9 cellular contexts compared by ENCODE assay signal in genomic region chr1:11893907-11894251, GRCh38. TPM values are rescaled to one million over a fixed set of nuclear protein-coding genes. Genes with fewer than 3 reads are reported as not detected.
DNase-seq lines count a peak whose midpoint lies in the region; ATAC-seq and TF ChIP-seq lines count a peak whose summit lies in the region.
"Had no signal": no experiment of that assay in that cellular context is flagged by ENCODE, and none has a peak within 500 bp of the region (broad histone marks: within the 10 kb centered on the region; RNA-seq: fewer than 3 reads in every experiment).

No MANE protein-coding gene starts in this region.

- ATAC-seq in activated CD8-positive, alpha-beta memory T cell treated with anti-CD3 and anti-CD28 coated beads, Interleukin-2, amount 10 ng/mL, durations not matched to agents 7 days and 5 days: peak; percentile 88

- no peak for TF ChIP-seq EP300 in stomach (IDR thresholded peaks at IDR 0.05)

- no peaks in the 10 kb centered on the region for H3K36me3 ChIP-seq in H7 (replicated peaks; ENCODE audit: control insufficient read depth, insufficient read depth, low read length)
- H3K36me3 ChIP-seq in stomach: no peaks in the 10 kb centered on the region

- no peak overlapping the region for H3K4me3 Mint-ChIP-seq in activated CD8-positive, alpha-beta memory T cell treated with anti-CD3 and anti-CD28 coated beads, Interleukin-2, amount 10 ng/mL, durations not matched to agents 7 days and 5 days
- no peak overlapping the region for H3K4me3 Mint-ChIP-seq in nephron

- no peaks in the 10 kb centered on the region for H3K36me3 Mint-ChIP-seq in activated CD8-positive, alpha-beta memory T cell treated with anti-CD3 and anti-CD28 coated beads, Interleukin-2, amount 10 ng/mL, durations not matched to agents 7 days and 5 days
- no peaks in the 10 kb centered on the region for H3K36me3 Mint-ChIP-seq in nephron (ENCODE audit: low read depth)

- H3K27ac ChIP-seq in stomach: no peak overlapping the region

- H3K27me3 ChIP-seq in H7 (ENCODE audit: control insufficient read depth, insufficient read depth, low read length) (peaks cover 1% of the 10 kb centered on the region; the same call in 1 of the 2 replicates), stomach (peaks cover 0 to 68% (median 10%) of the 10 kb centered on the region in 3 donors)

- H3K4me3 ChIP-seq in H7 (ENCODE audit: insufficient read depth, low read depth, low read length) (no peak overlapping the region), epithelial cell of proximal tubule (ENCODE audit: low read depth, low read length) (no peak overlapping the region), stomach (no peak overlapping the region)

- no peaks in the 10 kb centered on the region for H3K9me3 Mint-ChIP-seq in activated CD8-positive, alpha-beta memory T cell treated with anti-CD3 and anti-CD28 coated beads, Interleukin-2, amount 10 ng/mL, durations not matched to agents 7 days and 5 days (ENCODE audit: low read depth)
- H3K9me3 Mint-ChIP-seq in nephron: no peaks in the 10 kb centered on the region

- TF ChIP-seq CTCF in epithelial cell of proximal tubule (conservative IDR thresholded peaks at IDR 0.05; ENCODE audit: low read depth, low read length): peak; percentile 96
- peak; percentile 76 to 77 (median 77) for TF ChIP-seq CTCF in nephron (IDR thresholded peaks at IDR 0.05; ENCODE audit: unreplicated experiment in 3 of 3)
- TF ChIP-seq CTCF in stomach (IDR thresholded peaks at IDR 0.05): peak in 5 of 7 experiments; percentile 80 to 88 (median 85)

- peaks cover 0 to 9% (median 0%) of the 10 kb centered on the region in 4 donors for H3K4me1 ChIP-seq in stomach

- DNase-seq in Ammon's horn (ENCODE audit: low spot score) (peak; percentile 65), H7 (peak; percentile 92), NCI-H526 (lab: John Stamatoyannopoulos, UW) (peak; percentile 7 to 64), epithelial cell of proximal tubule (ENCODE audit: low read depth) (no peak), stomach (peak; percentile 72), NCI-H187 treated with DMSO at 0.1 percent for 48 hours (lab: John Stamatoyannopoulos, UW) (no peak)
- DNase-seq in activated CD8-positive, alpha-beta memory T cell treated with anti-CD3 and anti-CD28 coated beads, Interleukin-2, amount 10 ng/mL, durations not matched to agents 7 days and 5 days: peak; percentile 78

- TF ChIP-seq POLR2A in stomach (IDR thresholded peaks at IDR 0.05): no peak

- H3K4me1 Mint-ChIP-seq in activated CD8-positive, alpha-beta memory T cell treated with anti-CD3 and anti-CD28 coated beads, Interleukin-2, amount 10 ng/mL, durations not matched to agents 7 days and 5 days: no peaks in the 10 kb centered on the region
- H3K4me1 Mint-ChIP-seq in nephron: no peaks in the 10 kb centered on the region

- peaks cover 37% of the 10 kb centered on the region for H3K27me3 Mint-ChIP-seq in activated CD8-positive, alpha-beta memory T cell treated with anti-CD3 and anti-CD28 coated beads, Interleukin-2, amount 10 ng/mL, durations not matched to agents 7 days and 5 days
- H3K27me3 Mint-ChIP-seq in nephron (ENCODE audit: low read depth): peaks cover 53% of the 10 kb centered on the region

- intact Hi-C loops in stomach (cut with DNase I; ENCODE audit: low total_unique reads): loop anchor here (5.0 kb wide), 1 partner anchor 57 kb away; no protein-coding TSS in a partner anchor

- CTCF ChIA-PET in activated CD8-positive, alpha-beta memory T cell treated with anti-CD3 and anti-CD28 coated beads, Interleukin-2, amount 10 ng/mL, durations not matched to agents 7 days and 5 days (lab: Charles Lee): interaction anchor here (0.6 to 2.5 kb wide), 6 partner anchors 20 to 845 kb away, joined by 3 to 21 read pairs (median 4); no protein-coding TSS in a partner anchor

- 0 to 3% (median 1%) methylated on average over 5 of the region's 5 CpGs for WGBS in stomach, 5 donors

- H3K9me3 ChIP-seq in stomach: no peaks in the 10 kb centered on the region

- no peak overlapping the region for H3K27ac Mint-ChIP-seq in activated CD8-positive, alpha-beta memory T cell treated with anti-CD3 and anti-CD28 coated beads, Interleukin-2, amount 10 ng/mL, durations not matched to agents 7 days and 5 days
- no peak overlapping the region for H3K27ac Mint-ChIP-seq in nephron

RNA-seq across cellular contexts. Expression of gene KIAA2013, which starts 32.3 kb away (rescaled TPM):
- total RNA-seq in H7 (2014; rRNA removed; shearing (Covaris generic)): 105 and 113 TPM in 2 replicates
- total RNA-seq in activated CD8-positive, alpha-beta memory T cell treated with anti-CD3 and anti-CD28 coated beads, Interleukin-2, amount 10 ng/mL, durations not matched to agents 7 days and 5 days: 10 to 100 TPM; 44.2 to 44.6 TPM
- total RNA-seq in epithelial cell of proximal tubule: 82.2 and 100 TPM in 2 replicates
- 100 to 1,000 TPM in 2 of 5 donors, 10 to 100 TPM in 3; 21.0 to 525 (median 70.0) TPM for total RNA-seq in stomach
- polyA plus RNA-seq in stomach: 10 to 100 TPM; 14.4 to 28.9 (median 15.5) TPM

RNA-seq across cellular contexts. Expression of gene NPPB, which starts 35.1 kb away (rescaled TPM):
- 1.5 and 20.3 TPM in 2 replicates for total RNA-seq in H7 (2014; rRNA removed; shearing (Covaris generic))
- total RNA-seq in activated CD8-positive, alpha-beta memory T cell treated with anti-CD3 and anti-CD28 coated beads, Interleukin-2, amount 10 ng/mL, durations not matched to agents 7 days and 5 days: not detected
- total RNA-seq in epithelial cell of proximal tubule: 1.2 and 3.5 TPM in 2 replicates
- total RNA-seq in stomach: 1 to 10 TPM in 1 of 5 donors, not detected in 4; 1.6 TPM
- polyA plus RNA-seq in stomach: 10 to 100 TPM in 1 of 3 donors, 1 to 10 TPM in 2; 1.0 to 12.8 (median 3.9) TPM
- total RNA-seq: pulmonary artery endothelial cell had no signal

RNA-seq across cellular contexts. Expression of gene PLOD1, which starts 40.6 kb away (rescaled TPM):
- 90.7 and 103 TPM in 2 replicates for total RNA-seq in H7 (2014; rRNA removed; shearing (Covaris generic))
- total RNA-seq in activated CD8-positive, alpha-beta memory T cell treated with anti-CD3 and anti-CD28 coated beads, Interleukin-2, amount 10 ng/mL, durations not matched to agents 7 days and 5 days: 10 to 100 TPM; 17.6 to 20.8 TPM
- total RNA-seq in epithelial cell of proximal tubule (108 and 147 TPM in 2 replicates), stomach (10 to 100 TPM in 4 of 5 donors, 1 to 10 TPM in 1; 8.2 to 56.2 (median 39.4) TPM)
- polyA plus RNA-seq in stomach: 10 to 100 TPM in 2 of 3 donors, 1 to 10 TPM in 1; 9.8 to 39.5 (median 31.1) TPM

RNA-seq across cellular contexts. Expression of gene NPPA, which starts 46.3 kb away (rescaled TPM):
- total RNA-seq in H7 (2014; rRNA removed; shearing (Covaris generic)): 0.85 TPM in 1 of 2 replicates, not detected in the other
- not detected for total RNA-seq in activated CD8-positive, alpha-beta memory T cell treated with anti-CD3 and anti-CD28 coated beads, Interleukin-2, amount 10 ng/mL, durations not matched to agents 7 days and 5 days
- total RNA-seq in epithelial cell of proximal tubule: not detected in 2 replicates
- total RNA-seq in stomach: 1 to 10 TPM in 2 of 5 donors, not detected in 3; 4.2 to 7.2 TPM
- polyA plus RNA-seq in stomach: 1 to 10 TPM in 2 of 3 donors, under 1 TPM in 1; 0.48 to 2.7 (median 2.0) TPM
- total RNA-seq: pulmonary artery endothelial cell had no signal

Comparison
In these comparisons a context has a peak if more than half of its experiments do, and no peak if none do; other contexts are left out.
1. DNase-seq: peak in Ammon's horn (single experiment), H7 (single experiment), NCI-H526 (2 of 2), activated CD8-positive, alpha-beta memory T cell treated with anti-CD3 and anti-CD28 coated beads, Interleukin-2, amount 10 ng/mL, durations not matched to agents 7 days and 5 days (single experiment) and stomach (single experiment); none in epithelial cell of proximal tubule (single experiment) and NCI-H187 treated with DMSO at 0.1 percent for 48 hours (single experiment).
2. Peak in every context shown above with its lines, with median percentiles within 50 percentile points of each other: CTCF ChIP-seq.